Comparison of ENCODE assay signal across 18 cellular contexts in genomic region chr2:231883468-231883881, GRCh38. TPM values are rescaled to one million over a fixed set of nuclear protein-coding genes. Genes with fewer than 3 reads are reported as not detected.
DNase-seq lines count a peak whose midpoint lies in the region; ATAC-seq and TF ChIP-seq lines count a peak whose summit lies in the region.
"Had no signal": no experiment of that assay in that cellular context is flagged by ENCODE, and none has a peak within 500 bp of the region (broad histone marks: within the 10 kb centered on the region; RNA-seq: fewer than 3 reads in every experiment).

No MANE protein-coding gene starts in this region.

- intact Hi-C loops in PC-9 (cut with micrococcal nuclease; ENCODE audit: unreplicated experiment) = no loop called here

- no peaks in the 10 kb centered on the region for H3K9me2 ChIP-seq in PC-9 (ENCODE audit: insufficient read depth)

- in situ Hi-C loops in Caki2 (cut with HindIII; ENCODE audit: low pct_unique_long_range_greater_than_20kb, low sequenced_read_pairs) = no loop called here

- DNase-seq in Caki2 (ENCODE audit: low read depth) = peak; percentile 53
- peak; percentile 59 for DNase-seq in HT-29 (ENCODE audit: low spot score)
- DNase-seq in PC-9 = no peak
- DNase-seq in kidney glomerular epithelial cell (lab: John Stamatoyannopoulos, UW) = peak; percentile 12
- no peak for DNase-seq in T1000 (lab: John Stamatoyannopoulos, UW)
- no peak for DNase-seq in osteocyte (ENCODE audit: extremely low spot score, unreplicated experiment)
- DNase-seq in hepatic stellate cell (ENCODE audit: low spot score) = no peak
- DNase-seq: activated CD4-positive, alpha-beta T cell treated with anti-CD3 and anti-CD28 coated beads, Interleukin-2, amount 10 ng/mL, durations not matched to agents 24 days and 14 days; activated T-cell treated with anti-CD3 and anti-CD28 coated beads, Interleukin-2, amount 50 U/mL, for 4 hours; Karpas-422; left ventricle myocardium inferior; naive B cell; stimulated activated CD4-positive, alpha-beta T cell treated with anti-CD3 and anti-CD28 coated beads, Interleukin-1b, Interleukin-23, amount 100 ng/mL, for 48 hours; stimulated activated CD8-positive, alpha-beta memory T cell treated with anti-CD3 and anti-CD28 coated beads, Interleukin-4, amount 100 ng/mL, for 48 hours; thyroid gland had no signal

- peaks cover 21% of the 10 kb centered on the region for H3K4me1 ChIP-seq in PC-9 (replicated peaks; ENCODE audit: insufficient read depth)
- H3K4me1 ChIP-seq: left ventricle myocardium inferior had no signal

- H3K27ac ChIP-seq in PC-9 = no peak overlapping the region
- H3K27ac ChIP-seq: left ventricle myocardium inferior, thyroid gland had no signal

- no peaks in the 10 kb centered on the region for H3K4me1 Mint-ChIP-seq in osteocyte (ENCODE audit: unreplicated experiment)
- H3K4me1 Mint-ChIP-seq: activated CD4-positive, alpha-beta T cell treated with anti-CD3 and anti-CD28 coated beads, Interleukin-2, amount 10 ng/mL, durations not matched to agents 24 days and 14 days; naive B cell had no signal

- H4K20me1 ChIP-seq in PC-9 (ENCODE audit: insufficient read depth) = no peaks in the 10 kb centered on the region

- H3K36me3 ChIP-seq in PC-9 (ENCODE audit: low read depth) = no peaks in the 10 kb centered on the region
- H3K36me3 ChIP-seq: left ventricle myocardium inferior, thyroid gland had no signal

- no peaks in the 10 kb centered on the region for H3K9me3 ChIP-seq in PC-9 (ENCODE audit: insufficient read depth, low read depth)
- H3K9me3 ChIP-seq: thyroid gland had no signal

- CTCF ChIA-PET in PC-9 (lab: Charles Lee) = interaction anchor here (0.6 kb wide), 2 partner anchors 97 to 638 kb away, joined by 3 read pairs; partner anchors contain the start of gene COPS7B

- no peaks in the 10 kb centered on the region for H3K36me3 Mint-ChIP-seq in osteocyte (ENCODE audit: unreplicated experiment)
- H3K36me3 Mint-ChIP-seq: naive B cell had no signal

- TF ChIP-seq CTCF in PC-9 (conservative IDR thresholded peaks at IDR 0.05) (no peak), osteocyte (IDR thresholded peaks at IDR 0.05) (no peak)

- no peak overlapping the region for H3K4me3 ChIP-seq in PC-9
- H3K4me3 ChIP-seq: left ventricle myocardium inferior, thyroid gland had no signal

- H3K9me3 Mint-ChIP-seq in osteocyte (ENCODE audit: unreplicated experiment) = no peaks in the 10 kb centered on the region
- H3K9me3 Mint-ChIP-seq: activated CD4-positive, alpha-beta T cell treated with anti-CD3 and anti-CD28 coated beads, Interleukin-2, amount 10 ng/mL, durations not matched to agents 24 days and 14 days; activated T-cell treated with anti-CD3 and anti-CD28 coated beads, Interleukin-2, amount 50 U/mL, for 4 hours; T-helper 1 cell treated with Interleukin-12 subunit alpha and Interleukin-12 subunit beta and Interleukin-4 antibody, amounts not matched to agents 30 μg/mL and 1 μg/mL, for 36 hours had no signal

- no peak overlapping the region for H3K4me3 Mint-ChIP-seq in osteocyte (ENCODE audit: unreplicated experiment)
- H3K4me3 Mint-ChIP-seq: activated CD4-positive, alpha-beta T cell treated with anti-CD3 and anti-CD28 coated beads, Interleukin-2, amount 10 ng/mL, durations not matched to agents 24 days and 14 days; activated T-cell treated with anti-CD3 and anti-CD28 coated beads, Interleukin-2, amount 50 U/mL, for 4 hours; naive B cell; T-helper 1 cell treated with Interleukin-12 subunit alpha and Interleukin-12 subunit beta and Interleukin-4 antibody, amounts not matched to agents 30 μg/mL and 1 μg/mL, for 36 hours had no signal

- no peak overlapping the region for H3K27ac Mint-ChIP-seq in osteocyte (ENCODE audit: unreplicated experiment)
- H3K27ac Mint-ChIP-seq: activated CD4-positive, alpha-beta T cell treated with anti-CD3 and anti-CD28 coated beads, Interleukin-2, amount 10 ng/mL, durations not matched to agents 24 days and 14 days; naive B cell; T-helper 1 cell treated with Interleukin-12 subunit alpha and Interleukin-12 subunit beta and Interleukin-4 antibody, amounts not matched to agents 30 μg/mL and 1 μg/mL, for 36 hours had no signal

- peak overlapping the region; percentile 30; the same call in 1 of the 2 replicates for H3K4me2 ChIP-seq in PC-9

- H3K27me3 ChIP-seq in PC-9 (ENCODE audit: insufficient read depth, low read depth) = peaks cover 4% of the 10 kb centered on the region; the same call in 1 of the 2 replicates
- H3K27me3 ChIP-seq: thyroid gland had no signal

- POLR2A ChIA-PET in PC-9 (lab: Charles Lee; ENCODE audit: unreplicated experiment) = interaction anchor here (0.6 kb wide), 1 partner anchor 502 kb away, joined by 9 read pairs; no protein-coding TSS in a partner anchor

- ATAC-seq in HG03439 (IDR thresholded peaks at IDR 0.05; ENCODE audit: unreplicated experiment) = no peak
- ATAC-seq: activated T-cell treated with anti-CD3 and anti-CD28 coated beads, Interleukin-2, amount 50 U/mL, for 4 hours had no signal

- H3K79me2 ChIP-seq in PC-9 (ENCODE audit: low read depth) = no peaks in the 10 kb centered on the region

- H2AFZ ChIP-seq in PC-9 = no peak overlapping the region

- 0 out of 2 replicates have a peak, but pooled peaks cover 2% of the 10 kb centered on the region for H3F3A ChIP-seq in PC-9 (ENCODE audit: insufficient read depth, low read depth)

- BruUV-seq in PC-9 (replicated peaks; lab: Mats Ljungman, UMichigan) = no TSS peak

- H3K27me3 Mint-ChIP-seq in osteocyte (ENCODE audit: unreplicated experiment) = peaks cover 56% of the 10 kb centered on the region

RNA-seq across cellular contexts. Expression of gene NPPC, which starts 42.7 kb away (rescaled TPM):
- not detected in 2 replicates for total RNA-seq in Caki2 (2014; rRNA removed; shearing (Covaris generic); ENCODE audit: low replicate concordance)
- not detected in 2 replicates for total RNA-seq in HT-29 (2014; rRNA removed; shearing (Covaris generic))
- total RNA-seq in PC-9 (2021) = not detected in 2 replicates
- not detected in 2 replicates for total RNA-seq in osteocyte
- total RNA-seq: epithelial cell of proximal tubule, thyroid gland had no signal

Comparison
In these comparisons a context has a peak if more than half of its experiments do, and no peak if none do; other contexts are left out.
1. DNase-seq: peak in Caki2 (single experiment), HT-29 (single experiment) and kidney glomerular epithelial cell (single experiment); none in PC-9 (0 of 2), T1000 (single experiment), osteocyte (single experiment) and hepatic stellate cell (single experiment).